8 cellular contexts compared by ENCODE assay signal in genomic region chr2:241354668-241355658, GRCh38. TPM values are rescaled to one million over a fixed set of nuclear protein-coding genes. Genes with fewer than 3 reads are reported as not detected.
DNase-seq lines count a peak whose midpoint lies in the region; ATAC-seq and TF ChIP-seq lines count a peak whose summit lies in the region.

No MANE protein-coding gene starts in this region.

- H3K36me3 ChIP-seq in CD8-positive, alpha-beta memory T cell (ENCODE audit: insufficient read depth, low read length): peaks cover 20% of the 10 kb centered on the region
- H3K36me3 ChIP-seq in Panc1 (ENCODE audit: control insufficient read depth, insufficient read depth, low read length) (peaks cover 35% of the 10 kb centered on the region), neutrophil (peaks cover 45% of the 10 kb centered on the region)

- no peaks in the 10 kb centered on the region for H3K27me3 ChIP-seq in CD8-positive, alpha-beta memory T cell (ENCODE audit: insufficient read depth, low read length, poor library complexity, severe bottlenecking)
- no peaks in the 10 kb centered on the region for H3K27me3 ChIP-seq in Panc1 (ENCODE audit: control insufficient read depth, insufficient read depth, low read length)
- H3K27me3 ChIP-seq in foreskin keratinocyte: no peaks in the 10 kb centered on the region
- peaks cover 14% of the 10 kb centered on the region for H3K27me3 ChIP-seq in neutrophil

- H3K9me3 ChIP-seq in CD8-positive, alpha-beta memory T cell (ENCODE audit: low read length): no peaks in the 10 kb centered on the region
- H3K9me3 ChIP-seq in Panc1 (ENCODE audit: control insufficient read depth, insufficient read depth, low read depth, low read length): no peaks in the 10 kb centered on the region
- H3K9me3 ChIP-seq in neutrophil: no peaks in the 10 kb centered on the region

- peak overlapping the region; percentile 45 to 90 (median 60) for H3K27ac Mint-ChIP-seq in CD8-positive, alpha-beta memory T cell
- H3K27ac Mint-ChIP-seq in activated T-helper 2 cell treated with anti-CD3 and anti-CD28 coated beads, Interferon-gamma antibody, Interleukin-2, Interleukin-4, amounts not matched to agents 10 μg/mL and 5 μg/mL and 100 μg/mL, durations not matched to agents 14 hours and 24 hours and 36 hours: peak overlapping the region; percentile 50

- no TSS peak for BruUV-seq in Panc1 (replicated peaks; lab: Mats Ljungman, UMichigan)

- H3K9me3 Mint-ChIP-seq in CD8-positive, alpha-beta memory T cell: no peaks in the 10 kb centered on the region
- no peaks in the 10 kb centered on the region for H3K9me3 Mint-ChIP-seq in activated T-helper 2 cell treated with anti-CD3 and anti-CD28 coated beads, Interferon-gamma antibody, Interleukin-2, Interleukin-4, amounts not matched to agents 10 μg/mL and 5 μg/mL and 100 μg/mL, durations not matched to agents 14 hours and 24 hours and 36 hours

- peak overlapping the region in 5 of 7 donors; percentile 27 to 55 (median 48) for H3K4me3 Mint-ChIP-seq in CD8-positive, alpha-beta memory T cell
- H3K4me3 Mint-ChIP-seq in activated T-helper 2 cell treated with anti-CD3 and anti-CD28 coated beads, Interferon-gamma antibody, Interleukin-2, Interleukin-4, amounts not matched to agents 10 μg/mL and 5 μg/mL and 100 μg/mL, durations not matched to agents 14 hours and 24 hours and 36 hours (ENCODE audit: low read depth): no peak overlapping the region

- H3K4me3 ChIP-seq in CD8-positive, alpha-beta memory T cell (ENCODE audit: low read length): no peak overlapping the region
- H3K4me3 ChIP-seq in Panc1 (ENCODE audit: low read depth in 2 of 2, low read length in 2 of 2) (peak overlapping the region; percentile 31 to 55), neutrophil (ENCODE audit: low read depth in 1 of 2, low read length in 1 of 2) (peak overlapping the region; percentile 46 to 50)

- H3K27me3 Mint-ChIP-seq in CD8-positive, alpha-beta memory T cell: no peaks in the 10 kb centered on the region
- H3K27me3 Mint-ChIP-seq in activated T-helper 2 cell treated with anti-CD3 and anti-CD28 coated beads, Interferon-gamma antibody, Interleukin-2, Interleukin-4, amounts not matched to agents 10 μg/mL and 5 μg/mL and 100 μg/mL, durations not matched to agents 14 hours and 24 hours and 36 hours (ENCODE audit: low read depth): no peaks in the 10 kb centered on the region

- CTCF ChIA-PET in CD8-positive, alpha-beta memory T cell (lab: Charles Lee): no interaction called here
- CTCF ChIA-PET in Panc1 (lab: Charles Lee): interaction anchor here (0.6 kb wide), 1 partner anchor 186 kb away, joined by 4 read pairs; no protein-coding TSS in a partner anchor

- intact Hi-C loops in Panc1 (cut with micrococcal nuclease; ENCODE audit: unreplicated experiment): no loop called here
- intact Hi-C loops in activated T-helper 2 cell treated with anti-CD3 and anti-CD28 coated beads, Interferon-gamma antibody, Interleukin-2, Interleukin-4, amounts not matched to agents 10 μg/mL and 5 μg/mL and 100 μg/mL, durations not matched to agents 14 hours and 24 hours and 36 hours (cut with micrococcal nuclease): loop anchor here (5.0 kb wide), 3 partner anchors 87 to 347 kb away; partner anchors contain the start of gene ING5

- H3K4me1 ChIP-seq in CD8-positive, alpha-beta memory T cell (ENCODE audit: insufficient read depth, low read length): peaks cover 11% of the 10 kb centered on the region
- H3K4me1 ChIP-seq in Panc1 (ENCODE audit: control insufficient read depth, insufficient read depth, low read length) (peaks cover 30% of the 10 kb centered on the region), foreskin keratinocyte (peaks cover 14% of the 10 kb centered on the region), neutrophil (ENCODE audit: control insufficient read depth in 1 of 2, insufficient read depth in 1 of 2, low read depth in 1 of 2, low read length in 1 of 2) (peaks cover 15 to 20% of the 10 kb centered on the region in 2 experiments)

- TF ChIP-seq CTCF in Panc1 (IDR thresholded peaks at IDR 0.05): no peak
- TF ChIP-seq CTCF in foreskin keratinocyte (conservative IDR thresholded peaks at IDR 0.05): peak; percentile 29
- TF ChIP-seq CTCF in neutrophil (IDR thresholded peaks at IDR 0.05): no peak

- DNase-seq in CD8-positive, alpha-beta memory T cell: peak; percentile 61 to 77 (median 70)
- DNase-seq in Panc1 (ENCODE audit: low read depth, low spot score): peak; percentile 20
- peak; percentile 76 for DNase-seq in activated T-helper 2 cell treated with anti-CD3 and anti-CD28 coated beads, Interferon-gamma antibody, Interleukin-2, Interleukin-4, amounts not matched to agents 10 μg/mL and 5 μg/mL and 100 μg/mL, durations not matched to agents 14 hours and 24 hours and 36 hours (ENCODE audit: low spot score)
- peak; percentile 56 to 67 for DNase-seq in foreskin keratinocyte
- DNase-seq in substantia nigra (lab: John Stamatoyannopoulos, UW): peak in 27 of 49 donors; percentile 22 to 93 (median 50)

- POLR2A ChIA-PET in CD8-positive, alpha-beta memory T cell (lab: Charles Lee): no interaction called here
- POLR2A ChIA-PET in Panc1 (lab: Charles Lee): no interaction called here

- in situ Hi-C loops in Panc1 (cut with HindIII; ENCODE audit: low pct_unique_long_range_greater_than_20kb, low sequenced_read_pairs): no loop called here

- peak; percentile 18 for ATAC-seq in HG02759 (IDR thresholded peaks at IDR 0.05; ENCODE audit: unreplicated experiment)
- ATAC-seq in Panc1: peak; percentile 91
- peak; percentile 96 for ATAC-seq in foreskin keratinocyte
- ATAC-seq in GM21423 (IDR thresholded peaks at IDR 0.05; ENCODE audit: unreplicated experiment): no peak

- H3K27ac ChIP-seq in CD8-positive, alpha-beta memory T cell (ENCODE audit: low read depth, low read length): peak overlapping the region; percentile 10
- H3K27ac ChIP-seq in Panc1 (ENCODE audit: low read length) (peak overlapping the region; percentile 85), foreskin keratinocyte (peak overlapping the region; percentile 21), neutrophil (peak overlapping the region; percentile 74), substantia nigra (ENCODE audit: low read depth, low read length, poor library complexity, severe bottlenecking) (peak overlapping the region; percentile 75)

- peaks cover 15 to 28% (median 18%) of the 10 kb centered on the region in 3 donors for H3K4me1 Mint-ChIP-seq in CD8-positive, alpha-beta memory T cell
- H3K4me1 Mint-ChIP-seq in activated T-helper 2 cell treated with anti-CD3 and anti-CD28 coated beads, Interferon-gamma antibody, Interleukin-2, Interleukin-4, amounts not matched to agents 10 μg/mL and 5 μg/mL and 100 μg/mL, durations not matched to agents 14 hours and 24 hours and 36 hours (ENCODE audit: low read depth): peaks cover 24% of the 10 kb centered on the region

- peaks cover 5 to 45% (median 16%) of the 10 kb centered on the region in 3 donors for H3K36me3 Mint-ChIP-seq in CD8-positive, alpha-beta memory T cell
- peaks cover 44% of the 10 kb centered on the region for H3K36me3 Mint-ChIP-seq in activated T-helper 2 cell treated with anti-CD3 and anti-CD28 coated beads, Interferon-gamma antibody, Interleukin-2, Interleukin-4, amounts not matched to agents 10 μg/mL and 5 μg/mL and 100 μg/mL, durations not matched to agents 14 hours and 24 hours and 36 hours (ENCODE audit: low read depth)

RNA-seq across cellular contexts. Expression of gene FARP2, which starts 1.1 kb away (rescaled TPM):
- 10 to 100 TPM; 32.8 to 36.0 TPM for total RNA-seq in CD8-positive, alpha-beta memory T cell
- 10.4 TPM for polyA plus RNA-seq in CD8-positive, alpha-beta memory T cell
- total RNA-seq in Panc1 (2021; ENCODE audit: unreplicated experiment) (80.3 TPM), foreskin keratinocyte (34.0 and 34.3 TPM in 2 replicates)
- 36.6 TPM for polyA plus RNA-seq in Panc1 (2012; ENCODE audit: insufficient read length)
- 38.1 and 38.2 TPM in 2 replicates for total RNA-seq in activated T-helper 2 cell treated with anti-CD3 and anti-CD28 coated beads, Interferon-gamma antibody, Interleukin-2, Interleukin-4, amounts not matched to agents 10 μg/mL and 5 μg/mL and 100 μg/mL, durations not matched to agents 14 hours and 24 hours and 36 hours
- 8.6 and 8.7 TPM in 2 replicates for polyA plus RNA-seq in foreskin keratinocyte

RNA-seq across cellular contexts. Expression of gene SEPTIN2, which starts 39.2 kb away (rescaled TPM):
- 100 to 1,000 TPM; 301 to 319 TPM for total RNA-seq in CD8-positive, alpha-beta memory T cell
- 187 TPM for polyA plus RNA-seq in CD8-positive, alpha-beta memory T cell
- total RNA-seq in Panc1 (2021; ENCODE audit: unreplicated experiment) (303 TPM), foreskin keratinocyte (257 and 274 TPM in 2 replicates)
- 243 TPM for polyA plus RNA-seq in Panc1 (2012; ENCODE audit: insufficient read length)
- total RNA-seq in activated T-helper 2 cell treated with anti-CD3 and anti-CD28 coated beads, Interferon-gamma antibody, Interleukin-2, Interleukin-4, amounts not matched to agents 10 μg/mL and 5 μg/mL and 100 μg/mL, durations not matched to agents 14 hours and 24 hours and 36 hours: 231 TPM in 2 replicates
- 110 and 131 TPM in 2 replicates for polyA plus RNA-seq in foreskin keratinocyte

RNA-seq across cellular contexts. Expression of gene HDLBP, which starts 39.5 kb away (rescaled TPM):
- 100 to 1,000 TPM; 307 to 313 TPM for total RNA-seq in CD8-positive, alpha-beta memory T cell
- 70.0 TPM for polyA plus RNA-seq in CD8-positive, alpha-beta memory T cell
- 656 TPM for total RNA-seq in Panc1 (2021; ENCODE audit: unreplicated experiment)
- polyA plus RNA-seq in Panc1 (2012; ENCODE audit: insufficient read length): 717 TPM
- total RNA-seq in activated T-helper 2 cell treated with anti-CD3 and anti-CD28 coated beads, Interferon-gamma antibody, Interleukin-2, Interleukin-4, amounts not matched to agents 10 μg/mL and 5 μg/mL and 100 μg/mL, durations not matched to agents 14 hours and 24 hours and 36 hours: 282 and 293 TPM in 2 replicates
- total RNA-seq in foreskin keratinocyte: 521 and 562 TPM in 2 replicates
- polyA plus RNA-seq in foreskin keratinocyte: 411 and 420 TPM in 2 replicates

Comparison
In these comparisons a context has a peak if more than half of its experiments do, and no peak if none do; other contexts are left out.
1. DNase-seq: peak in every context shown above with its lines; median percentile 76 in activated T-helper 2 cell treated with anti-CD3 and anti-CD28 coated beads, Interferon-gamma antibody, Interleukin-2, Interleukin-4, amounts not matched to agents 10 μg/mL and 5 μg/mL and 100 μg/mL, durations not matched to agents 14 hours and 24 hours and 36 hours; 70 in CD8-positive, alpha-beta memory T cell; 62 in foreskin keratinocyte; 50 in substantia nigra; 20 in Panc1.
2. H3K27ac ChIP-seq: peak in every context shown above with its lines; median percentile 85 in Panc1; 75 in substantia nigra; 74 in neutrophil; 21 in foreskin keratinocyte; 10 in CD8-positive, alpha-beta memory T cell.